ENCODE assay signal across 13 cellular contexts in the genomic region with DNA sequence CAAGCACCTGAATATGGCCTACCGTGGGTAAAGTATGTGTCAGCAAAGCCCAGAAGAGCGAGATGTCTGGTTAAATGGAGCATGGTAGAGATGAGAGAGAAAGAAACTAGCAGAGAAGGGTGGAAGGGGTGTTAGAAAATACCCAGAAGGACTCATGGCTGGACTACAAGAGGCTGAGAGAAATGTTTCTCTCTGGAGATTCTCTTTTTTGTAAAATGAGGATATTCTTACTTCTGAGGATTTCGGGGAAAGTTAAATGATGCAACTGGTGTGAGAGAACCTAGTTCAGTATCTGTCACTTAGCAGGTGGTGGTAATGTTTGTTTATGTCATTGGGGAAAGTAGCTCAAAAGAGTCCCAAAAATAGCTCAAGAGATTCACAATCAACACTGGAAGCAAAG.
"Had no signal": no experiment of that assay in that cellular context is flagged by ENCODE, and none has a peak within 500 bp of the region (broad histone marks: within the 10 kb centered on the region; RNA-seq: fewer than 3 reads in every experiment).

No MANE protein-coding gene starts in this region.

- ATAC-seq: activated CD8-positive, alpha-beta T cell treated with anti-CD3 and anti-CD28 coated beads, Interleukin-2, amount 10 ng/mL, durations not matched to agents 7 days and 5 days; activated T-helper 17 cell treated with anti-CD3 and anti-CD28 coated beads, Interleukin-2, amount 50 U/mL, for 72 hours; gastroesophageal sphincter; left lung; natural killer cell; psoas muscle; sciatic nerve had no signal

- DNase-seq: activated CD4-positive, alpha-beta T cell treated with anti-CD3 and anti-CD28 coated beads for 48 hours; activated CD8-positive, alpha-beta T cell treated with anti-CD3 and anti-CD28 coated beads, Interleukin-2, amount 10 ng/mL, durations not matched to agents 7 days and 5 days; activated naive CD4-positive, alpha-beta T cell treated with anti-CD3 and anti-CD28 coated beads for 36 hours; effector CD8-positive, alpha-beta T cell; left lung; natural killer cell; psoas muscle; spleen; stimulated activated CD4-positive, alpha-beta T cell treated with anti-CD3 and anti-CD28 coated beads, Interleukin-2, amount 100 ng/mL, for 24 hours had no signal

- H3K36me3 ChIP-seq: gastroesophageal sphincter, left lung, spleen had no signal

- H3K27me3 ChIP-seq: gastroesophageal sphincter, left lung, spleen had no signal

- H3K9me3 ChIP-seq: gastroesophageal sphincter, left lung, psoas muscle, spleen had no signal

- H3K27ac ChIP-seq: epithelial cell of prostate, gastroesophageal sphincter, left lung, psoas muscle, spleen had no signal

- H3K4me3 ChIP-seq: gastroesophageal sphincter, left lung, psoas muscle, spleen had no signal

- H3K4me1 ChIP-seq: gastroesophageal sphincter, left lung had no signal
